Comparison of ENCODE assay signal across 23 cellular contexts in the genomic region with DNA sequence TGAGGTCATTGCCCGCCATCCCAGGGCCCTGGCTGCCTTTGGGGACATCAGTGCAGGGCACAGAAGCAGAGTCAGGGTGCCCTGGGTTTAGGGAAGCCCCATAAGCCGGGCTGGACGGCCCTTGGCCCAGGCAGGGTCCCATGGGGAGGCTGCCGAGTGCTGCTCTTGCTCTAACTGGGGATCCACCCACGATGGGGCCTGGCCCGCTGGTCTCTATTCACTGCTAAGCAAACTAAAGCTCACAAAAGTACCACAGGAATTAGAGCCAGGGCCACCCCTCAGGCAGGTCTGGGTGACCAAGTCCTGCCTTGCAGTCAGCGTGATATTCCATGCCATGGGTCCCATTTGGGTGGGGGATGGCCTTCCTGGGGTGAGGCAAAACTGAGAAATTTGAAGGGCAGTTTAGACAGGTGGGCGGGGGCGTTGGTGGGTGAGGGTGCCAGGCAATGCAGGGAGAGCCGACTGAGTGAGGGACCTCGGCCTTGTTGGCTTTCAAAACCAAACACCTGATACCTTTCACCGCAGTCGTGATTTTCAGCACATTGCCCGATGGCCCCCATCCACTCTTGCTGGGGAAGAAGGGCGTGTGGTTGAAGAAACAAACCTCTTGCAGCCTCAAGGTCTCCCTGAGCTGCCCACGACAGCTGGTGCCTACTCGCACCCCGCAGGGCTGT.
A peak's percentile ranks its signal among the peaks of the same experiment; 100 is the strongest.
DNase-seq lines count a peak whose midpoint lies in the region; ATAC-seq, FAIRE-seq and TF ChIP-seq lines count a peak whose summit lies in the region.
"Had no signal": no experiment of that assay in that cellular context is flagged by ENCODE, and none has a peak within 500 bp of the region (broad histone marks: within the 10 kb centered on the region; RNA-seq: fewer than 3 reads in every experiment).

No MANE protein-coding gene starts in this region.

- no peak for ATAC-seq in HG03460 (IDR thresholded peaks at IDR 0.05; ENCODE audit: unreplicated experiment)
- no peak for ATAC-seq in GM21576 (IDR thresholded peaks at IDR 0.05; ENCODE audit: unreplicated experiment)
- no peak for ATAC-seq in HG02759 (IDR thresholded peaks at IDR 0.05; ENCODE audit: unreplicated experiment)
- ATAC-seq: heart right ventricle had no signal

- no peak for TF ChIP-seq EP300 in sigmoid colon (IDR thresholded peaks at IDR 0.05)

- intact Hi-C loops in sigmoid colon (cut with DNase I), result no loop called here

- TF ChIP-seq POLR2A in GM12892 (IDR thresholded peaks at IDR 0.05; ENCODE audit: low read depth, low read length), result no peak
- no peak for TF ChIP-seq POLR2A in sigmoid colon (IDR thresholded peaks at IDR 0.05)

- peak; percentile 53 for FAIRE-seq in GM12892 (lab: Jason Lieb, UNC)
- FAIRE-seq: endothelial cell of umbilical vein had no signal

- peaks cover 92% of the 10 kb centered on the region for H3K4me1 ChIP-seq in KMS-11 (ENCODE audit: low read depth, poor library complexity, severe bottlenecking)
- peaks cover 0 to 85% (median 55%) of the 10 kb centered on the region in 4 donors for H3K4me1 ChIP-seq in sigmoid colon

- peak overlapping the region; percentile 30; the same call in 1 of the 2 replicates for H3K9ac ChIP-seq in KMS-11

- H4K20me1 ChIP-seq in KMS-11 (ENCODE audit: insufficient read depth), result peaks cover 8% of the 10 kb centered on the region; the same call in 1 of the 2 replicates

- no peak for TF ChIP-seq CTCF in KMS-11 (conservative IDR thresholded peaks at IDR 0.05; ENCODE audit: low read depth, low read length)
- TF ChIP-seq CTCF in sigmoid colon (IDR thresholded peaks at IDR 0.05), result no peak

- 86 to 91% methylated on average over 18 of the region's 18 CpGs for WGBS in sigmoid colon, 2 donors

- H3K36me3 ChIP-seq in KMS-11 (ENCODE audit: insufficient read depth) (no peaks in the 10 kb centered on the region), sigmoid colon (peaks cover 0 to 4% (median 0%) of the 10 kb centered on the region in 4 donors)

- no peak overlapping the region for H3K4me3 ChIP-seq in KMS-11 (IDR thresholded peaks at IDR 0.05; ENCODE audit: insufficient read depth, low read depth, low read length)
- no peak overlapping the region for H3K4me3 ChIP-seq in sigmoid colon
- H3K4me3 ChIP-seq: heart right ventricle, Peyer's patch, SK-N-MC, skin epidermis, tibial artery had no signal

- DNase-seq in GM12892 (ENCODE audit: insufficient read length) (no peak), cerebellar cortex (ENCODE audit: low spot score) (peak; percentile 46), sigmoid colon (no peak), LoVo (ENCODE audit: low spot score) (no peak)
- DNase-seq: activated T-cell treated with anti-CD3 and anti-CD28 coated beads, Interleukin-2, amount 50 U/mL, for 1 hour; CD4-positive, alpha-beta memory T cell; dermis blood vessel endothelial cell; DMS153; GDM1; heart right ventricle; NCI-H2081 treated with DMSO at 0.1 percent for 48 hours; NK-92 treated with Interleukin-12 subunit alpha and Interleukin-12 subunit beta, amount 100 ng/mL, for 24 hours; stimulated activated CD4-positive, alpha-beta T cell treated with anti-CD3 and anti-CD28 coated beads, Interleukin-2, amount 100 ng/mL, for 48 hours; stimulated activated naive CD4-positive, alpha-beta T cell treated with Interleukin-2 at 50 U/mL for 16 hours; tibial artery had no signal

- no peaks in the 10 kb centered on the region for H3K27me3 ChIP-seq in KMS-11 (ENCODE audit: insufficient read depth, low read depth)
- H3K27me3 ChIP-seq in sigmoid colon, result no peaks in the 10 kb centered on the region
- H3K27me3 ChIP-seq: heart right ventricle, Peyer's patch, tibial artery had no signal

- peaks cover 90% of the 10 kb centered on the region for H3K79me2 ChIP-seq in KMS-11 (ENCODE audit: insufficient read depth, low read depth)

- H3K9me3 ChIP-seq in sigmoid colon, result no peaks in the 10 kb centered on the region
- H3K9me3 ChIP-seq: heart right ventricle, Peyer's patch, tibial artery had no signal

- H2AFZ ChIP-seq in KMS-11 (ENCODE audit: low read depth), result no peak overlapping the region

- H3K27ac ChIP-seq in KMS-11, result peak overlapping the region; percentile 71
- peak overlapping the region in 3 of 4 donors; percentile 11 to 55 (median 43) for H3K27ac ChIP-seq in sigmoid colon
- H3K27ac ChIP-seq: SK-N-MC, tibial artery had no signal

- peak overlapping the region; percentile 84 for H3K4me2 ChIP-seq in KMS-11
